ENCODE assay signal across 2 cellular contexts in genomic region chr5:170811719-170812118, GRCh38.
TF ChIP-seq lines count a peak whose summit lies in the region.

No MANE protein-coding gene starts in this region.

TF ChIP-seq in A549, 52 proteins besides CTCF, POLR2A, EP300 and RAD21:
- TF ChIP-seq MAFK (IDR thresholded peaks at IDR 0.05; ENCODE audit: partially characterized antibody) (peak; percentile 86), EHF (CRISPR knock-in tag; IDR thresholded peaks at IDR 0.05) (no peak)

TF ChIP-seq in K562, 482 proteins besides CTCF, POLR2A, EP300 and RAD21:
- no peak for TF ChIP-seq HMGN3 (IDR thresholded peaks at IDR 0.05; ENCODE audit: borderline replicate concordance, extremely low read depth, insufficient read length, low read depth, low read length)
- TF ChIP-seq ZBTB49 (CRISPR knock-in tag; IDR thresholded peaks at IDR 0.05; ENCODE audit: borderline replicate concordance) = no peak
- TF ChIP-seq TBL1XR1 (IDR thresholded peaks at IDR 0.05; ENCODE audit: low read length in 2 of 2) = no peak
- TF ChIP-seq C11orf30 (IDR thresholded peaks at IDR 0.05; ENCODE audit: low read depth) = peak; percentile 32; the same call in 1 of the 2 replicates
- no peak for TF ChIP-seq TOE1 (IDR thresholded peaks at IDR 0.05; ENCODE audit: borderline replicate concordance)
- no peak for TF ChIP-seq TOE1 (CRISPR knock-in tag; IDR thresholded peaks at IDR 0.05; ENCODE audit: borderline replicate concordance, low read depth)
- no peak for TF ChIP-seq OTX1 (CRISPR knock-in tag; IDR thresholded peaks at IDR 0.05)
- peak; percentile 68 for TF ChIP-seq ZNF316 (IDR thresholded peaks at IDR 0.05)
- no peak for TF ChIP-seq LEF1 (IDR thresholded peaks at IDR 0.05)
- no peak for TF ChIP-seq CBX8 (IDR thresholded peaks at IDR 0.05; ENCODE audit: borderline replicate concordance, extremely low read depth, low read depth, low read length, poor library complexity, severe bottlenecking)
- TF ChIP-seq NFRKB (IDR thresholded peaks at IDR 0.05; ENCODE audit: low read depth) = no peak
- peak; percentile 52; the same call in 1 of the 2 replicates for TF ChIP-seq MAFK (IDR thresholded peaks at IDR 0.05; ENCODE audit: low read length)
- TF ChIP-seq ADNP (tag; IDR thresholded peaks at IDR 0.05) = no peak
- peak; percentile 47; the same call in 1 of the 2 replicates for TF ChIP-seq MAFF (IDR thresholded peaks at IDR 0.05; ENCODE audit: low read length)
- no peak for TF ChIP-seq ZFP36 (IDR thresholded peaks at IDR 0.05; ENCODE audit: low read depth, low read length, partially characterized antibody)
- no peak for TF ChIP-seq SIN3A (IDR thresholded peaks at IDR 0.05; ENCODE audit: borderline replicate concordance in 2 of 2, control insufficient read depth in 1 of 2, low read depth in 2 of 2, low read length in 2 of 2)
- TF ChIP-seq MAFG (tag; conservative IDR thresholded peaks at IDR 0.05) = peak; percentile 50; the same call in 1 of the 2 replicates
- TF ChIP-seq RNF219 (CRISPR knock-in tag; IDR thresholded peaks at IDR 0.05) = no peak
